Comparison of ENCODE assay signal across 1 cellular context in genomic region chr11:77589521-77590193, GRCh38.
A peak's percentile ranks its signal among the peaks of the same experiment; 100 is the strongest.
TF ChIP-seq lines count a peak whose summit lies in the region.

TSS of gene AQP11 (plus strand) at chr11:77589953. CDS start at chr11:77589993, 40 bp downstream.

TF ChIP-seq in HepG2, 621 proteins besides CTCF, POLR2A, EP300 and RAD21 (continued from another document and continues in another):
- no peak for TF ChIP-seq TIGD3 (CRISPR knock-in tag; IDR thresholded peaks at IDR 0.05; ENCODE audit: borderline replicate concordance)
- peak; percentile 20 for TF ChIP-seq ZNF781 (CRISPR knock-in tag; IDR thresholded peaks at IDR 0.05; ENCODE audit: borderline replicate concordance, not compliant biosample characterization)
- no peak for TF ChIP-seq NFYC (CRISPR knock-in tag; IDR thresholded peaks at IDR 0.05)
- TF ChIP-seq PHF20 (CRISPR knock-in tag; IDR thresholded peaks at IDR 0.05) = peak; percentile 58
- TF ChIP-seq, protein P1, sequence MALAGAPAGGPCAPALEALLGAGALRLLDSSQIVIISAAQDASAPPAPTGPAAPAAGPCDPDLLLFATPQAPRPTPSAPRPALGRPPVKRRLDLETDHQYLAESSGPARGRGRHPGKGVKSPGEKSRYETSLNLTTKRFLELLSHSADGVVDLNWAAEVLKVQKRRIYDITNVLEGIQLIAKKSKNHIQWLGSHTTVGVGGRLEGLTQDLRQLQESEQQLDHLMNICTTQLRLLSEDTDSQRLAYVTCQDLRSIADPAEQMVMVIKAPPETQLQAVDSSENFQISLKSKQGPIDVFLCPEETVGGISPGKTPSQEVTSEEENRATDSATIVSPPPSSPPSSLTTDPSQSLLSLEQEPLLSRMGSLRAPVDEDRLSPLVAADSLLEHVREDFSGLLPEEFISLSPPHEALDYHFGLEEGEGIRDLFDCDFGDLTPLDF (CRISPR knock-in tag; IDR thresholded peaks at IDR 0.05) = no peak
- no peak for TF ChIP-seq SYNCRIP (IDR thresholded peaks at IDR 0.05; ENCODE audit: insufficient read depth, low read depth, low read length)
- no peak for TF ChIP-seq SATB2 (CRISPR knock-in tag; IDR thresholded peaks at IDR 0.05)
- peak; percentile 46; the same call in 1 of the 3 replicates for TF ChIP-seq MXI1 (IDR thresholded peaks at IDR 0.05; ENCODE audit: borderline replicate concordance, low read depth, low read length)
- no peak; the same call in 1 of the 2 replicates for TF ChIP-seq ZNF430 (CRISPR knock-in tag; IDR thresholded peaks at IDR 0.05)
- TF ChIP-seq HDAC2 (CRISPR knock-in tag; IDR thresholded peaks at IDR 0.05) = no peak; the same call in 1 of the 2 replicates
- TF ChIP-seq PLRG1 (conservative IDR thresholded peaks at IDR 0.05) = no peak
- 0 out of 2 replicates have a peak, but pooled peaks have one; percentile 28 for TF ChIP-seq ZSCAN22 (CRISPR knock-in tag; IDR thresholded peaks at IDR 0.05)
- no peak for TF ChIP-seq NR2F2 (IDR thresholded peaks at IDR 0.05; ENCODE audit: borderline replicate concordance, low read depth)
- peak; percentile 73; the same call in 1 of the 2 replicates for TF ChIP-seq KDM3A (CRISPR knock-in tag; IDR thresholded peaks at IDR 0.05; ENCODE audit: low read depth)
- no peak for TF ChIP-seq PTBP1 (IDR thresholded peaks at IDR 0.05; ENCODE audit: low read depth, low read length, poor library complexity, severe bottlenecking)
- TF ChIP-seq, protein P2, sequence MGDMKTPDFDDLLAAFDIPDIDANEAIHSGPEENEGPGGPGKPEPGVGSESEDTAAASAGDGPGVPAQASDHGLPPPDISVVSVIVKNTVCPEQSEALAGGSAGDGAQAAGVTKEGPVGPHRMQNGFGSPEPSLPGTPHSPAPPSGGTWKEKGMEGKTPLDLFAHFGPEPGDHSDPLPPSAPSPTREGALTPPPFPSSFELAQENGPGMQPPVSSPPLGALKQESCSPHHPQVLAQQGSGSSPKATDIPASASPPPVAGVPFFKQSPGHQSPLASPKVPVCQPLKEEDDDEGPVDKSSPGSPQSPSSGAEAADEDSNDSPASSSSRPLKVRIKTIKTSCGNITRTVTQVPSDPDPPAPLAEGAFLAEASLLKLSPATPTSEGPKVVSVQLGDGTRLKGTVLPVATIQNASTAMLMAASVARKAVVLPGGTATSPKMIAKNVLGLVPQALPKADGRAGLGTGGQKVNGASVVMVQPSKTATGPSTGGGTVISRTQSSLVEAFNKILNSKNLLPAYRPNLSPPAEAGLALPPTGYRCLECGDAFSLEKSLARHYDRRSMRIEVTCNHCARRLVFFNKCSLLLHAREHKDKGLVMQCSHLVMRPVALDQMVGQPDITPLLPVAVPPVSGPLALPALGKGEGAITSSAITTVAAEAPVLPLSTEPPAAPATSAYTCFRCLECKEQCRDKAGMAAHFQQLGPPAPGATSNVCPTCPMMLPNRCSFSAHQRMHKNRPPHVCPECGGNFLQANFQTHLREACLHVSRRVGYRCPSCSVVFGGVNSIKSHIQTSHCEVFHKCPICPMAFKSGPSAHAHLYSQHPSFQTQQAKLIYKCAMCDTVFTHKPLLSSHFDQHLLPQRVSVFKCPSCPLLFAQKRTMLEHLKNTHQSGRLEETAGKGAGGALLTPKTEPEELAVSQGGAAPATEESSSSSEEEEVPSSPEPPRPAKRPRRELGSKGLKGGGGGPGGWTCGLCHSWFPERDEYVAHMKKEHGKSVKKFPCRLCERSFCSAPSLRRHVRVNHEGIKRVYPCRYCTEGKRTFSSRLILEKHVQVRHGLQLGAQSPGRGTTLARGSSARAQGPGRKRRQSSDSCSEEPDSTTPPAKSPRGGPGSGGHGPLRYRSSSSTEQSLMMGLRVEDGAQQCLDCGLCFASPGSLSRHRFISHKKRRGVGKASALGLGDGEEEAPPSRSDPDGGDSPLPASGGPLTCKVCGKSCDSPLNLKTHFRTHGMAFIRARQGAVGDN (CRISPR knock-in tag; IDR thresholded peaks at IDR 0.05) = peak; percentile 95
- peak; percentile 45 for TF ChIP-seq MXD3 (CRISPR knock-in tag; IDR thresholded peaks at IDR 0.05)
- TF ChIP-seq EED (CRISPR knock-in tag; IDR thresholded peaks at IDR 0.05) = no peak
- TF ChIP-seq ZBTB7A (CRISPR knock-in tag; IDR thresholded peaks at IDR 0.05) = no peak; the same call in 1 of the 2 replicates
- TF ChIP-seq TARDBP (CRISPR knock-in tag; IDR thresholded peaks at IDR 0.05) = no peak; the same call in 1 of the 2 replicates
- peak; percentile 47; the same call in 1 of the 2 replicates for TF ChIP-seq CBFB (CRISPR knock-in tag; IDR thresholded peaks at IDR 0.05)
- TF ChIP-seq MEIS2 (CRISPR knock-in tag; IDR thresholded peaks at IDR 0.05) = peak; percentile 85
- peak; percentile 36; the same call in 1 of the 2 replicates for TF ChIP-seq ZNF12 (CRISPR knock-in tag; IDR thresholded peaks at IDR 0.05)
- no peak for TF ChIP-seq ZNF75D (CRISPR knock-in tag; IDR thresholded peaks at IDR 0.05; ENCODE audit: borderline replicate concordance)
- TF ChIP-seq CEBPG (CRISPR knock-in tag; IDR thresholded peaks at IDR 0.05) = 0 out of 2 replicates have a peak, but pooled peaks have one; percentile 20
- peak; percentile 63 for TF ChIP-seq MED1 (CRISPR knock-in tag; IDR thresholded peaks at IDR 0.05)
- TF ChIP-seq, protein P3, sequence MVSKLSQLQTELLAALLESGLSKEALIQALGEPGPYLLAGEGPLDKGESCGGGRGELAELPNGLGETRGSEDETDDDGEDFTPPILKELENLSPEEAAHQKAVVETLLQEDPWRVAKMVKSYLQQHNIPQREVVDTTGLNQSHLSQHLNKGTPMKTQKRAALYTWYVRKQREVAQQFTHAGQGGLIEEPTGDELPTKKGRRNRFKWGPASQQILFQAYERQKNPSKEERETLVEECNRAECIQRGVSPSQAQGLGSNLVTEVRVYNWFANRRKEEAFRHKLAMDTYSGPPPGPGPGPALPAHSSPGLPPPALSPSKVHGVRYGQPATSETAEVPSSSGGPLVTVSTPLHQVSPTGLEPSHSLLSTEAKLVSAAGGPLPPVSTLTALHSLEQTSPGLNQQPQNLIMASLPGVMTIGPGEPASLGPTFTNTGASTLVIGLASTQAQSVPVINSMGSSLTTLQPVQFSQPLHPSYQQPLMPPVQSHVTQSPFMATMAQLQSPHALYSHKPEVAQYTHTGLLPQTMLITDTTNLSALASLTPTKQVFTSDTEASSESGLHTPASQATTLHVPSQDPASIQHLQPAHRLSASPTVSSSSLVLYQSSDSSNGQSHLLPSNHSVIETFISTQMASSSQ (IDR thresholded peaks at IDR 0.05; ENCODE audit: low read depth) = no peak
- TF ChIP-seq, protein P3 (CRISPR knock-in tag; IDR thresholded peaks at IDR 0.05; ENCODE audit: borderline replicate concordance) = peak; percentile 74
- TF ChIP-seq MAZ (IDR thresholded peaks at IDR 0.05; ENCODE audit: borderline replicate concordance, low read depth, low read length) = peak; percentile 70; the same call in 1 of the 2 replicates
- TF ChIP-seq MAZ (CRISPR knock-in tag; IDR thresholded peaks at IDR 0.05; ENCODE audit: low read depth) = no peak; the same call in none of the 2 replicates
- TF ChIP-seq, protein P4, sequence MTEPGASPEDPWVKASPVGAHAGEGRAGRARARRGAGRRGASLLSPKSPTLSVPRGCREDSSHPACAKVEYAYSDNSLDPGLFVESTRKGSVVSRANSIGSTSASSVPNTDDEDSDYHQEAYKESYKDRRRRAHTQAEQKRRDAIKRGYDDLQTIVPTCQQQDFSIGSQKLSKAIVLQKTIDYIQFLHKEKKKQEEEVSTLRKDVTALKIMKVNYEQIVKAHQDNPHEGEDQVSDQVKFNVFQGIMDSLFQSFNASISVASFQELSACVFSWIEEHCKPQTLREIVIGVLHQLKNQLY (CRISPR knock-in tag; IDR thresholded peaks at IDR 0.05) = peak; percentile 61; the same call in 1 of the 2 replicates
- 0 out of 2 replicates have a peak, but pooled peaks have one; percentile 87 for TF ChIP-seq ZNF782 (CRISPR knock-in tag; IDR thresholded peaks at IDR 0.05; ENCODE audit: borderline replicate concordance)
- no peak for TF ChIP-seq KDM1A (CRISPR knock-in tag; IDR thresholded peaks at IDR 0.05)
- TF ChIP-seq ZNF552 (CRISPR knock-in tag; IDR thresholded peaks at IDR 0.05; ENCODE audit: borderline replicate concordance) = no peak
- peak; percentile 98; the same call in 1 of the 2 replicates for TF ChIP-seq SRY (CRISPR knock-in tag; IDR thresholded peaks at IDR 0.05)
- TF ChIP-seq ZNF20 (CRISPR knock-in tag; IDR thresholded peaks at IDR 0.05) = 0 out of 2 replicates have a peak, but pooled peaks have one; percentile 48
- peak; percentile 13; the same call in 1 of the 2 replicates for TF ChIP-seq CREB1 (IDR thresholded peaks at IDR 0.05)
- TF ChIP-seq CREB1 (CRISPR knock-in tag; IDR thresholded peaks at IDR 0.05) = no peak
- no peak for TF ChIP-seq ONECUT2 (CRISPR knock-in tag; IDR thresholded peaks at IDR 0.05)
- no peak for TF ChIP-seq RFXANK (CRISPR knock-in tag; IDR thresholded peaks at IDR 0.05)
- TF ChIP-seq YEATS4 (CRISPR knock-in tag; IDR thresholded peaks at IDR 0.05; ENCODE audit: borderline replicate concordance) = peak; percentile 93
- no peak for TF ChIP-seq NAIF1 (CRISPR knock-in tag; IDR thresholded peaks at IDR 0.05; ENCODE audit: borderline replicate concordance)
- no peak for TF ChIP-seq ZNF841 (CRISPR knock-in tag; IDR thresholded peaks at IDR 0.05; ENCODE audit: borderline replicate concordance)
- peak; percentile 38; the same call in 1 of the 2 replicates for TF ChIP-seq ZNF724P (CRISPR knock-in tag; IDR thresholded peaks at IDR 0.05; ENCODE audit: borderline replicate concordance)
- TF ChIP-seq SOX6 (IDR thresholded peaks at IDR 0.05) = no peak
- TF ChIP-seq SOX6 (CRISPR knock-in tag; IDR thresholded peaks at IDR 0.05) = peak; percentile 70
- no peak; the same call in 1 of the 2 replicates for TF ChIP-seq ZNF10 (CRISPR knock-in tag; IDR thresholded peaks at IDR 0.05; ENCODE audit: borderline replicate concordance, low read depth)
- TF ChIP-seq NCOA5 (CRISPR knock-in tag; IDR thresholded peaks at IDR 0.05) = no peak
- TF ChIP-seq, protein P5, sequence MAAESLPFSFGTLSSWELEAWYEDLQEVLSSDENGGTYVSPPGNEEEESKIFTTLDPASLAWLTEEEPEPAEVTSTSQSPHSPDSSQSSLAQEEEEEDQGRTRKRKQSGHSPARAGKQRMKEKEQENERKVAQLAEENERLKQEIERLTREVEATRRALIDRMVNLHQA (CRISPR knock-in tag; IDR thresholded peaks at IDR 0.05) = no peak
- TF ChIP-seq, protein P6, sequence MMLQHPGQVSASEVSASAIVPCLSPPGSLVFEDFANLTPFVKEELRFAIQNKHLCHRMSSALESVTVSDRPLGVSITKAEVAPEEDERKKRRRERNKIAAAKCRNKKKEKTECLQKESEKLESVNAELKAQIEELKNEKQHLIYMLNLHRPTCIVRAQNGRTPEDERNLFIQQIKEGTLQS (CRISPR knock-in tag; IDR thresholded peaks at IDR 0.05) = no peak
- TF ChIP-seq ZNF777 (CRISPR knock-in tag; IDR thresholded peaks at IDR 0.05) = no peak
- TF ChIP-seq MEIS1 (CRISPR knock-in tag; IDR thresholded peaks at IDR 0.05; ENCODE audit: borderline replicate concordance) = peak; percentile 85; the same call in 1 of the 2 replicates
- TF ChIP-seq ZNF382 (CRISPR knock-in tag; IDR thresholded peaks at IDR 0.05; ENCODE audit: borderline replicate concordance) = no peak
- peak; percentile 54; the same call in 1 of the 2 replicates for TF ChIP-seq KLF13 (CRISPR knock-in tag; IDR thresholded peaks at IDR 0.05)
- TF ChIP-seq SALL2 (CRISPR knock-in tag; IDR thresholded peaks at IDR 0.05) = no peak
- TF ChIP-seq, protein P7, sequence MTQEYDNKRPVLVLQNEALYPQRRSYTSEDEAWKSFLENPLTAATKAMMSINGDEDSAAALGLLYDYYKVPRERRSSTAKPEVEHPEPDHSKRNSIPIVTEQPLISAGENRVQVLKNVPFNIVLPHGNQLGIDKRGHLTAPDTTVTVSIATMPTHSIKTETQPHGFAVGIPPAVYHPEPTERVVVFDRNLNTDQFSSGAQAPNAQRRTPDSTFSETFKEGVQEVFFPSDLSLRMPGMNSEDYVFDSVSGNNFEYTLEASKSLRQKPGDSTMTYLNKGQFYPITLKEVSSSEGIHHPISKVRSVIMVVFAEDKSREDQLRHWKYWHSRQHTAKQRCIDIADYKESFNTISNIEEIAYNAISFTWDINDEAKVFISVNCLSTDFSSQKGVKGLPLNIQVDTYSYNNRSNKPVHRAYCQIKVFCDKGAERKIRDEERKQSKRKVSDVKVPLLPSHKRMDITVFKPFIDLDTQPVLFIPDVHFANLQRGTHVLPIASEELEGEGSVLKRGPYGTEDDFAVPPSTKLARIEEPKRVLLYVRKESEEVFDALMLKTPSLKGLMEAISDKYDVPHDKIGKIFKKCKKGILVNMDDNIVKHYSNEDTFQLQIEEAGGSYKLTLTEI (CRISPR knock-in tag; conservative IDR thresholded peaks at IDR 0.05) = no peak
- TF ChIP-seq U2AF1 (optimal IDR thresholded peaks at IDR 0.05; ENCODE audit: low read depth, low read length) = no peak
